Comparison of ENCODE assay signal across 24 cellular contexts in genomic region chr3:98680723-98681122, GRCh38.
DNase-seq lines count a peak whose midpoint lies in the region; ATAC-seq, FAIRE-seq and TF ChIP-seq lines count a peak whose summit lies in the region.
"Had no signal": no experiment of that assay in that cellular context is flagged by ENCODE, and none has a peak within 500 bp of the region (broad histone marks: within the 10 kb centered on the region; RNA-seq: fewer than 3 reads in every experiment).

No MANE protein-coding gene starts in this region.

- no peaks in the 10 kb centered on the region for H3K27me3 ChIP-seq in mammary epithelial cell (ENCODE audit: insufficient read depth, low read length)
- H3K27me3 ChIP-seq: adrenal gland, gastrocnemius medialis, Peyer's patch had no signal

- intact Hi-C loops in mammary epithelial cell (cut with micrococcal nuclease) = no loop called here

- dilution Hi-C loops in mammary epithelial cell (cut with HindIII; ENCODE audit: low sequenced_read_pairs) = no loop called here

- BruUV-seq in mammary epithelial cell (replicated peaks; lab: Mats Ljungman, UMichigan) = no TSS peak

- no peak overlapping the region for H3K27ac ChIP-seq in mammary epithelial cell (ENCODE audit: insufficient read depth, low read depth, low read length)
- H3K27ac ChIP-seq: adrenal gland, gastrocnemius medialis, Peyer's patch, prostate gland had no signal

- no peaks in the 10 kb centered on the region for H3K36me3 ChIP-seq in mammary epithelial cell (ENCODE audit: insufficient read depth, low read length)
- H3K36me3 ChIP-seq: adrenal gland, gastrocnemius medialis, Peyer's patch, prostate gland had no signal

- no peak overlapping the region for H3K9ac ChIP-seq in mammary epithelial cell (ENCODE audit: insufficient read depth, low read length)

- CTCF ChIA-PET in mammary epithelial cell (lab: Charles Lee; ENCODE audit: low non-redundant PET) = no interaction called here

- H2AFZ ChIP-seq in mammary epithelial cell (ENCODE audit: low read depth, low read length) = no peak overlapping the region

- no peak for TF ChIP-seq POLR2A in H54 (IDR thresholded peaks at IDR 0.05; ENCODE audit: low read depth, low read length)

- no peaks in the 10 kb centered on the region for H4K20me1 ChIP-seq in mammary epithelial cell (ENCODE audit: insufficient read depth, low read length)

- no peaks in the 10 kb centered on the region for H3K4me1 ChIP-seq in mammary epithelial cell (ENCODE audit: insufficient read depth, low read length)
- H3K4me1 ChIP-seq: adrenal gland, gastrocnemius medialis, Peyer's patch, prostate gland had no signal

- H3K4me3 ChIP-seq in mammary epithelial cell (replicated peaks in 1 of 3; ENCODE audit: insufficient read depth in 1 of 3, low read depth in 2 of 3, low read length in 3 of 3) = no peak overlapping the region
- H3K4me3 ChIP-seq: adrenal gland, gastrocnemius medialis, lung, Peyer's patch, prostate gland had no signal

- no peak overlapping the region for H3K4me2 ChIP-seq in mammary epithelial cell (ENCODE audit: insufficient read depth, low read depth, low read length)

- peaks cover 2% of the 10 kb centered on the region for H3K9me3 ChIP-seq in mammary epithelial cell (replicated peaks; ENCODE audit: insufficient read depth, low read length)
- H3K9me3 ChIP-seq: adrenal gland, gastrocnemius medialis, Peyer's patch, prostate gland had no signal

- DNase-seq in H54 (ENCODE audit: insufficient read length, low spot score) (no peak), NCI-H226 (peak; percentile 23), mammary epithelial cell (peak; percentile 87), kidney glomerular epithelial cell (lab: John Stamatoyannopoulos, UW) (peak; percentile 18), 8988T (no peak), NCI-H748 treated with DMSO at 0.1 percent for 48 hours (lab: John Stamatoyannopoulos, UW) (no peak)
- DNase-seq in activated CD4-positive, alpha-beta T cell treated with anti-CD3 and anti-CD28 coated beads, Interleukin-2, amount 50 U/mL, for 4 hours = no peak
- DNase-seq: activated B cell treated with CpG ODN at 0.5 μM for 24 hours; activated CD8-positive, alpha-beta T cell treated with anti-CD3 and anti-CD28 coated beads, Interleukin-2, amount 10 ng/mL, durations not matched to agents 7 days and 5 days; activated T-cell treated with anti-CD3 and anti-CD28 coated beads, Interleukin-2, amount 50 U/mL, for 1 hour; adrenal gland; caudate nucleus; dermis blood vessel endothelial cell; gastrocnemius medialis; islet precursor cell; NCI-H1417; NCI-H510A; Peyer's patch; stimulated activated CD4-positive, alpha-beta T cell treated with anti-CD3 and anti-CD28 coated beads, Interleukin-2, amount 100 ng/mL, for 24 hours had no signal

- H3K79me2 ChIP-seq in mammary epithelial cell (ENCODE audit: insufficient read depth, low read length) = no peaks in the 10 kb centered on the region

- 26% methylated on average over 5 of the region's 5 CpGs for WGBS in mammary epithelial cell (ENCODE audit: low coverage, missing lambda C conversion rate)

- peak; percentile 80 for FAIRE-seq in H54 (lab: Jason Lieb, UNC)

- ATAC-seq in GM19395 (IDR thresholded peaks at IDR 0.05; ENCODE audit: unreplicated experiment) = no peak
- ATAC-seq: activated CD8-positive, alpha-beta T cell treated with anti-CD3 and anti-CD28 coated beads, Interleukin-2, amount 10 ng/mL, durations not matched to agents 7 days and 5 days; gastrocnemius medialis; SK-N-SH treated with all-trans-retinoic acid at 6 μM for 48 hours; stimulated activated memory B cell treated with anti-CD40 and anti-IgM and Interleukin-4, amounts not matched to agents 10 μg/mL and 1 μg/mL and 100 μg/mL, for 72 hours had no signal

- TF ChIP-seq CTCF in mammary epithelial cell (conservative IDR thresholded peaks at IDR 0.05 in 1 of 2, IDR thresholded peaks at IDR 0.05 in 1 of 2; ENCODE audit: extremely low read depth in 1 of 2, insufficient read depth in 1 of 2, low read depth in 1 of 2, low read length in 2 of 2) = no peak

- in situ Hi-C loops in mammary epithelial cell (cut with MboI; ENCODE audit: low sequenced_read_pairs in 2 of 2) = no loop called here

Comparison
In these comparisons a context has a peak if more than half of its experiments do, and no peak if none do; other contexts are left out.
1. DNase-seq: peak in NCI-H226 (single experiment), mammary epithelial cell (single experiment) and kidney glomerular epithelial cell (single experiment); none in H54 (single experiment), 8988T (single experiment), NCI-H748 treated with DMSO at 0.1 percent for 48 hours (single experiment) and activated CD4-positive, alpha-beta T cell treated with anti-CD3 and anti-CD28 coated beads, Interleukin-2, amount 50 U/mL, for 4 hours (0 of 2).